ENCODE assay signal across 2 cellular contexts in the genomic region with DNA sequence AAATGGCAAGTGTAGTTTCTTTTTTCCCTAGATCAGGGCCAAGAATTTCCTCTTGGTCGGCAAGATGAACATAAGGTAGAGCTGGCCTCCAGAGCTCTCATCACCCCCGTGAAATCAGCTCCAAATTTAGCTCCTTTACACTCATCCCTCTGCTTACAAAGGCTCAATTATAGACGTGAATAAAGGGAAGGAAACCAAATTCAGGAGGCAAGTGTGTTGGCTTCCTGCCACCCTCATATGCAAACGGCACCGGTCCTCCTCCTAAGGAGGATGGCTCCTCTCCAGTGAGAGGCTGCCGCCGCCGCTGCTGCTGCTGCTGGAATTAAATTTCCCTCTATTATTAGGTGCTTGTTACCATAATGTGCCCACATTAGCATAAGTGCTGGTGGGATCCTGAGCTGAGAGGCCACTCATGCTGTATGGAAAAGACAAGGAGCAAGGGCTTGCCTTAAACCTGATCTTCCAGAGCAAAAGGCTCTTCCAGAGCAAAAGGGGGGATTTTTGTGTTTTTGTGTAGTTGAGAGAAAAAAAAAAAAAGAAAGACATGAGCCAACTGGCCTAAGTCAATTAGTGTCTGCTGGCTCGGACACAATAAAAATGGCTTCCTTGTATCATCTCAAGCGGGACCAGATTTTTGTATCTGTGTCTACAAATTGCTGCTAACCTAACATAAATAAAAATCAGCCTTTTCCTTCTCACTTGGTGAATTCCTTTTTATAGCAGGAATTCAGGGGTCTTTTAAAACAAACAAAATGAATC.
TF ChIP-seq lines count a peak whose summit lies in the region.

No MANE protein-coding gene starts in this region.

TF ChIP-seq in SK-N-SH treated with all-trans-retinoic acid at 6 μM for 48 hours, 23 proteins besides CTCF, POLR2A, EP300 and RAD21 (continued from another document):
- TF ChIP-seq, protein P1, sequence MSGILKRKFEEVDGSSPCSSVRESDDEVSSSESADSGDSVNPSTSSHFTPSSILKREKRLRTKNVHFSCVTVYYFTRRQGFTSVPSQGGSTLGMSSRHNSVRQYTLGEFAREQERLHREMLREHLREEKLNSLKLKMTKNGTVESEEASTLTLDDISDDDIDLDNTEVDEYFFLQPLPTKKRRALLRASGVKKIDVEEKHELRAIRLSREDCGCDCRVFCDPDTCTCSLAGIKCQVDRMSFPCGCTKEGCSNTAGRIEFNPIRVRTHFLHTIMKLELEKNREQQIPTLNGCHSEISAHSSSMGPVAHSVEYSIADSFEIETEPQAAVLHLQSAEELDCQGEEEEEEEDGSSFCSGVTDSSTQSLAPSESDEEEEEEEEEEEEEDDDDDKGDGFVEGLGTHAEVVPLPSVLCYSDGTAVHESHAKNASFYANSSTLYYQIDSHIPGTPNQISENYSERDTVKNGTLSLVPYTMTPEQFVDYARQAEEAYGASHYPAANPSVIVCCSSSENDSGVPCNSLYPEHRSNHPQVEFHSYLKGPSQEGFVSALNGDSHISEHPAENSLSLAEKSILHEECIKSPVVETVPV (CRISPR knock-in tag; IDR thresholded peaks at IDR 0.05), result no peak
- TF ChIP-seq, protein P2, sequence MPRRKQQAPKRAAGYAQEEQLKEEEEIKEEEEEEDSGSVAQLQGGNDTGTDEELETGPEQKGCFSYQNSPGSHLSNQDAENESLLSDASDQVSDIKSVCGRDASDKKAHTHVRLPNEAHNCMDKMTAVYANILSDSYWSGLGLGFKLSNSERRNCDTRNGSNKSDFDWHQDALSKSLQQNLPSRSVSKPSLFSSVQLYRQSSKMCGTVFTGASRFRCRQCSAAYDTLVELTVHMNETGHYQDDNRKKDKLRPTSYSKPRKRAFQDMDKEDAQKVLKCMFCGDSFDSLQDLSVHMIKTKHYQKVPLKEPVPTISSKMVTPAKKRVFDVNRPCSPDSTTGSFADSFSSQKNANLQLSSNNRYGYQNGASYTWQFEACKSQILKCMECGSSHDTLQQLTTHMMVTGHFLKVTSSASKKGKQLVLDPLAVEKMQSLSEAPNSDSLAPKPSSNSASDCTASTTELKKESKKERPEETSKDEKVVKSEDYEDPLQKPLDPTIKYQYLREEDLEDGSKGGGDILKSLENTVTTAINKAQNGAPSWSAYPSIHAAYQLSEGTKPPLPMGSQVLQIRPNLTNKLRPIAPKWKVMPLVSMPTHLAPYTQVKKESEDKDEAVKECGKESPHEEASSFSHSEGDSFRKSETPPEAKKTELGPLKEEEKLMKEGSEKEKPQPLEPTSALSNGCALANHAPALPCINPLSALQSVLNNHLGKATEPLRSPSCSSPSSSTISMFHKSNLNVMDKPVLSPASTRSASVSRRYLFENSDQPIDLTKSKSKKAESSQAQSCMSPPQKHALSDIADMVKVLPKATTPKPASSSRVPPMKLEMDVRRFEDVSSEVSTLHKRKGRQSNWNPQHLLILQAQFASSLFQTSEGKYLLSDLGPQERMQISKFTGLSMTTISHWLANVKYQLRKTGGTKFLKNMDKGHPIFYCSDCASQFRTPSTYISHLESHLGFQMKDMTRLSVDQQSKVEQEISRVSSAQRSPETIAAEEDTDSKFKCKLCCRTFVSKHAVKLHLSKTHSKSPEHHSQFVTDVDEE (CRISPR knock-in tag; IDR thresholded peaks at IDR 0.05), result no peak
- TF ChIP-seq ISL1 (CRISPR knock-in tag; IDR thresholded peaks at IDR 0.05), result no peak
- TF ChIP-seq, protein P3, sequence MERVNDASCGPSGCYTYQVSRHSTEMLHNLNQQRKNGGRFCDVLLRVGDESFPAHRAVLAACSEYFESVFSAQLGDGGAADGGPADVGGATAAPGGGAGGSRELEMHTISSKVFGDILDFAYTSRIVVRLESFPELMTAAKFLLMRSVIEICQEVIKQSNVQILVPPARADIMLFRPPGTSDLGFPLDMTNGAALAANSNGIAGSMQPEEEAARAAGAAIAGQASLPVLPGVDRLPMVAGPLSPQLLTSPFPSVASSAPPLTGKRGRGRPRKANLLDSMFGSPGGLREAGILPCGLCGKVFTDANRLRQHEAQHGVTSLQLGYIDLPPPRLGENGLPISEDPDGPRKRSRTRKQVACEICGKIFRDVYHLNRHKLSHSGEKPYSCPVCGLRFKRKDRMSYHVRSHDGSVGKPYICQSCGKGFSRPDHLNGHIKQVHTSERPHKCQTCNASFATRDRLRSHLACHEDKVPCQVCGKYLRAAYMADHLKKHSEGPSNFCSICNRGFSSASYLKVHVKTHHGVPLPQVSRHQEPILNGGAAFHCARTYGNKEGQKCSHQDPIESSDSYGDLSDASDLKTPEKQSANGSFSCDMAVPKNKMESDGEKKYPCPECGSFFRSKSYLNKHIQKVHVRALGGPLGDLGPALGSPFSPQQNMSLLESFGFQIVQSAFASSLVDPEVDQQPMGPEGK (CRISPR knock-in tag; IDR thresholded peaks at IDR 0.05; ENCODE audit: borderline replicate concordance), result no peak
- no peak for TF ChIP-seq ZFP30 (CRISPR knock-in tag; IDR thresholded peaks at IDR 0.05)
- TF ChIP-seq ESRRG (CRISPR knock-in tag; IDR thresholded peaks at IDR 0.05), result no peak
- no peak for TF ChIP-seq ZFP3 (CRISPR knock-in tag; IDR thresholded peaks at IDR 0.05)
- no peak for TF ChIP-seq SNAI2 (CRISPR knock-in tag; IDR thresholded peaks at IDR 0.05)
- no peak for TF ChIP-seq BACH2 (CRISPR knock-in tag; IDR thresholded peaks at IDR 0.05; ENCODE audit: borderline replicate concordance)
- TF ChIP-seq ZNF70 (CRISPR knock-in tag; IDR thresholded peaks at IDR 0.05), result no peak
- no peak for TF ChIP-seq TCF4 (CRISPR knock-in tag; IDR thresholded peaks at IDR 0.05; ENCODE audit: borderline replicate concordance)
- no peak for TF ChIP-seq GLIS3 (CRISPR knock-in tag; IDR thresholded peaks at IDR 0.05)
- no peak for TF ChIP-seq ZC3H10 (CRISPR knock-in tag; IDR thresholded peaks at IDR 0.05)
- TF ChIP-seq, protein P4, sequence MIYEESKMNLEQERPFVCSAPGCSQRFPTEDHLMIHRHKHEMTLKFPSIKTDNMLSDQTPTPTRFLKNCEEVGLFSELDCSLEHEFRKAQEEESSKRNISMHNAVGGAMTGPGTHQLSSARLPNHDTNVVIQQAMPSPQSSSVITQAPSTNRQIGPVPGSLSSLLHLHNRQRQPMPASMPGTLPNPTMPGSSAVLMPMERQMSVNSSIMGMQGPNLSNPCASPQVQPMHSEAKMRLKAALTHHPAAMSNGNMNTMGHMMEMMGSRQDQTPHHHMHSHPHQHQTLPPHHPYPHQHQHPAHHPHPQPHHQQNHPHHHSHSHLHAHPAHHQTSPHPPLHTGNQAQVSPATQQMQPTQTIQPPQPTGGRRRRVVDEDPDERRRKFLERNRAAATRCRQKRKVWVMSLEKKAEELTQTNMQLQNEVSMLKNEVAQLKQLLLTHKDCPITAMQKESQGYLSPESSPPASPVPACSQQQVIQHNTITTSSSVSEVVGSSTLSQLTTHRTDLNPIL (CRISPR knock-in tag; IDR thresholded peaks at IDR 0.05; ENCODE audit: low read depth), result no peak
- TF ChIP-seq ZNF8 (CRISPR knock-in tag; IDR thresholded peaks at IDR 0.05), result no peak
- TF ChIP-seq ZNF565 (CRISPR knock-in tag; conservative IDR thresholded peaks at IDR 0.05; ENCODE audit: low read depth), result no peak

TF ChIP-seq in SK-N-SH, 30 proteins besides CTCF, POLR2A, EP300 and RAD21 (continued from another document):
- TF ChIP-seq, protein P5, sequence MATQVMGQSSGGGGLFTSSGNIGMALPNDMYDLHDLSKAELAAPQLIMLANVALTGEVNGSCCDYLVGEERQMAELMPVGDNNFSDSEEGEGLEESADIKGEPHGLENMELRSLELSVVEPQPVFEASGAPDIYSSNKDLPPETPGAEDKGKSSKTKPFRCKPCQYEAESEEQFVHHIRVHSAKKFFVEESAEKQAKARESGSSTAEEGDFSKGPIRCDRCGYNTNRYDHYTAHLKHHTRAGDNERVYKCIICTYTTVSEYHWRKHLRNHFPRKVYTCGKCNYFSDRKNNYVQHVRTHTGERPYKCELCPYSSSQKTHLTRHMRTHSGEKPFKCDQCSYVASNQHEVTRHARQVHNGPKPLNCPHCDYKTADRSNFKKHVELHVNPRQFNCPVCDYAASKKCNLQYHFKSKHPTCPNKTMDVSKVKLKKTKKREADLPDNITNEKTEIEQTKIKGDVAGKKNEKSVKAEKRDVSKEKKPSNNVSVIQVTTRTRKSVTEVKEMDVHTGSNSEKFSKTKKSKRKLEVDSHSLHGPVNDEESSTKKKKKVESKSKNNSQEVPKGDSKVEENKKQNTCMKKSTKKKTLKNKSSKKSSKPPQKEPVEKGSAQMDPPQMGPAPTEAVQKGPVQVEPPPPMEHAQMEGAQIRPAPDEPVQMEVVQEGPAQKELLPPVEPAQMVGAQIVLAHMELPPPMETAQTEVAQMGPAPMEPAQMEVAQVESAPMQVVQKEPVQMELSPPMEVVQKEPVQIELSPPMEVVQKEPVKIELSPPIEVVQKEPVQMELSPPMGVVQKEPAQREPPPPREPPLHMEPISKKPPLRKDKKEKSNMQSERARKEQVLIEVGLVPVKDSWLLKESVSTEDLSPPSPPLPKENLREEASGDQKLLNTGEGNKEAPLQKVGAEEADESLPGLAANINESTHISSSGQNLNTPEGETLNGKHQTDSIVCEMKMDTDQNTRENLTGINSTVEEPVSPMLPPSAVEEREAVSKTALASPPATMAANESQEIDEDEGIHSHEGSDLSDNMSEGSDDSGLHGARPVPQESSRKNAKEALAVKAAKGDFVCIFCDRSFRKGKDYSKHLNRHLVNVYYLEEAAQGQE (IDR thresholded peaks at IDR 0.05; ENCODE audit: low read depth, low read length), result no peak
- TF ChIP-seq, protein P6, sequence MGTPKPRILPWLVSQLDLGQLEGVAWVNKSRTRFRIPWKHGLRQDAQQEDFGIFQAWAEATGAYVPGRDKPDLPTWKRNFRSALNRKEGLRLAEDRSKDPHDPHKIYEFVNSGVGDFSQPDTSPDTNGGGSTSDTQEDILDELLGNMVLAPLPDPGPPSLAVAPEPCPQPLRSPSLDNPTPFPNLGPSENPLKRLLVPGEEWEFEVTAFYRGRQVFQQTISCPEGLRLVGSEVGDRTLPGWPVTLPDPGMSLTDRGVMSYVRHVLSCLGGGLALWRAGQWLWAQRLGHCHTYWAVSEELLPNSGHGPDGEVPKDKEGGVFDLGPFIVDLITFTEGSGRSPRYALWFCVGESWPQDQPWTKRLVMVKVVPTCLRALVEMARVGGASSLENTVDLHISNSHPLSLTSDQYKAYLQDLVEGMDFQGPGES (IDR thresholded peaks at IDR 0.05; ENCODE audit: low read depth, low read length), result no peak
- no peak for TF ChIP-seq NRF1 (IDR thresholded peaks at IDR 0.05; ENCODE audit: low read depth, low read length)
- no peak for TF ChIP-seq SIN3A (IDR thresholded peaks at IDR 0.05; ENCODE audit: borderline replicate concordance, low read depth, low read length)
- TF ChIP-seq, protein P7, sequence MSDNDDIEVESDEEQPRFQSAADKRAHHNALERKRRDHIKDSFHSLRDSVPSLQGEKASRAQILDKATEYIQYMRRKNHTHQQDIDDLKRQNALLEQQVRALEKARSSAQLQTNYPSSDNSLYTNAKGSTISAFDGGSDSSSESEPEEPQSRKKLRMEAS (IDR thresholded peaks at IDR 0.05; ENCODE audit: low read depth), result no peak
- no peak for TF ChIP-seq MEF2A (IDR thresholded peaks at IDR 0.05; ENCODE audit: borderline replicate concordance, low read depth)
- no peak for TF ChIP-seq POLR2AphosphoS5 (IDR thresholded peaks at IDR 0.05; ENCODE audit: low read depth, low read length)
- no peak for TF ChIP-seq ELF1 (IDR thresholded peaks at IDR 0.05)
- no peak for TF ChIP-seq JUND (IDR thresholded peaks at IDR 0.05)
- no peak for TF ChIP-seq FOSL2 (IDR thresholded peaks at IDR 0.05; ENCODE audit: borderline replicate concordance, low read depth)
